13 cellular contexts compared by ENCODE assay signal in genomic region chr6:90440586-90441338, GRCh38.
DNase-seq lines count a peak whose midpoint lies in the region; ATAC-seq lines count a peak whose summit lies in the region.
"Had no signal": no experiment of that assay in that cellular context is flagged by ENCODE, and none has a peak within 500 bp of the region (broad histone marks: within the 10 kb centered on the region; RNA-seq: fewer than 3 reads in every experiment).

No MANE protein-coding gene starts in this region.

- peak; percentile 78 for DNase-seq in DMS 273 treated with DMSO at 0.1 percent for 48 hours (lab: John Stamatoyannopoulos, UW)
- peak; percentile 98 for DNase-seq in NCI-H1694 treated with DMSO at 0.1 percent for 48 hours (lab: John Stamatoyannopoulos, UW)
- DNase-seq in SK-N-DZ (ENCODE audit: low spot score), result peak; percentile 56
- DNase-seq in cerebellar nuclear complex (lab: John Stamatoyannopoulos, UW), result peak; percentile 36 to 63
- no peak for DNase-seq in SHP77 treated with DMSO at 0.1 percent for 48 hours (lab: John Stamatoyannopoulos, UW)
- no peak for DNase-seq in activated effector memory CD4-positive, alpha-beta T cell treated with Interleukin-2 at 50 U/mL for 16 hours
- DNase-seq: KBM-7, NCI-H1092, NCI-H187, NCI-H526 had no signal

- no peak for ATAC-seq in GM21528 (IDR thresholded peaks at IDR 0.05; ENCODE audit: low FRiP score, unreplicated experiment)
- ATAC-seq: A549, GM12878 had no signal

Comparison
In these comparisons a context has a peak if more than half of its experiments do, and no peak if none do; other contexts are left out.
1. DNase-seq: peak in DMS 273 treated with DMSO at 0.1 percent for 48 hours (single experiment), NCI-H1694 treated with DMSO at 0.1 percent for 48 hours (single experiment), SK-N-DZ (single experiment) and cerebellar nuclear complex (2 of 2); none in SHP77 treated with DMSO at 0.1 percent for 48 hours (single experiment) and activated effector memory CD4-positive, alpha-beta T cell treated with Interleukin-2 at 50 U/mL for 16 hours (single experiment).